ENCODE assay signal across 11 cellular contexts in genomic region chr1:220544901-220545303, GRCh38. TPM values are rescaled to one million over a fixed set of nuclear protein-coding genes. Genes with fewer than 3 reads are reported as not detected.
DNase-seq lines count a peak whose midpoint lies in the region; ATAC-seq and TF ChIP-seq lines count a peak whose summit lies in the region.
"Had no signal": no experiment of that assay in that cellular context is flagged by ENCODE, and none has a peak within 500 bp of the region (broad histone marks: within the 10 kb centered on the region; RNA-seq: fewer than 3 reads in every experiment).

No MANE protein-coding gene starts in this region.

- no peak overlapping the region for H4K8ac ChIP-seq in mesendoderm (ENCODE audit: low read depth, low read length)

- no peak overlapping the region for H2AK5ac ChIP-seq in mesendoderm (ENCODE audit: low read length)

- no CpG with 5 or more reads among the region's 3 CpGs for WGBS in mesendoderm (ENCODE audit: extremely low coverage, insufficient coverage, low lambda C conversion rate)

- no peak for ATAC-seq in HG02610 (IDR thresholded peaks at IDR 0.05; ENCODE audit: unreplicated experiment)
- no peak for ATAC-seq in GM19328 (IDR thresholded peaks at IDR 0.05; ENCODE audit: unreplicated experiment)

- no peak overlapping the region for H2BK120ac ChIP-seq in mesendoderm (ENCODE audit: low read depth, low read length)

- H2BK5ac ChIP-seq in mesendoderm (ENCODE audit: low read length): no peak overlapping the region

- H3K79me2 ChIP-seq in mesendoderm (ENCODE audit: control insufficient read depth, insufficient read depth, low read length): peaks cover 36% of the 10 kb centered on the region

- H3K18ac ChIP-seq in mesendoderm (ENCODE audit: low read length): no peak overlapping the region

- H3K4me2 ChIP-seq in mesendoderm (ENCODE audit: low read length): no peak overlapping the region

- no peak overlapping the region for H3K4me3 ChIP-seq in brain microvascular endothelial cell (ENCODE audit: low read depth, low read length)
- no peak overlapping the region for H3K4me3 ChIP-seq in mesendoderm (ENCODE audit: low read length)
- H3K4me3 ChIP-seq: dorsolateral prefrontal cortex, SK-N-MC had no signal

- H4K5ac ChIP-seq in mesendoderm (ENCODE audit: low read length): no peak overlapping the region

- no peaks in the 10 kb centered on the region for H3K36me3 ChIP-seq in brain microvascular endothelial cell (replicated peaks)
- H3K36me3 ChIP-seq in mesendoderm (ENCODE audit: control insufficient read depth, insufficient read depth, low read length): no peaks in the 10 kb centered on the region

- no peaks in the 10 kb centered on the region for H3K27me3 ChIP-seq in brain microvascular endothelial cell (replicated peaks)
- H3K27me3 ChIP-seq in mesendoderm (ENCODE audit: insufficient read depth, low read length, poor library complexity): no peaks in the 10 kb centered on the region
- H3K27me3 ChIP-seq: dorsolateral prefrontal cortex had no signal

- in situ Hi-C loops in brain microvascular endothelial cell (cut with HindIII; ENCODE audit: low pct_ligation_motif_present, low sequenced_read_pairs): no loop called here

- peaks cover 11% of the 10 kb centered on the region for H3K79me1 ChIP-seq in mesendoderm (ENCODE audit: low read length)

- TF ChIP-seq CTCF in brain microvascular endothelial cell (IDR thresholded peaks at IDR 0.05; ENCODE audit: low read depth, low read length, missing control alignments): peak; percentile 52

- H3K23ac ChIP-seq in mesendoderm (ENCODE audit: low read length): no peak overlapping the region

- no peak overlapping the region for H3K4ac ChIP-seq in mesendoderm (ENCODE audit: low read depth, low read length)

- peak; percentile 91 for DNase-seq in DMS79 treated with DMSO at 0.1 percent for 48 hours (lab: John Stamatoyannopoulos, UW)
- DNase-seq in HT1080 (ENCODE audit: low read depth): peak; percentile 21
- DNase-seq in brain microvascular endothelial cell: no peak
- peak; percentile 89 for DNase-seq in mesendoderm
- no peak for DNase-seq in NCI-H1417 (lab: John Stamatoyannopoulos, UW)
- DNase-seq in activated effector memory CD4-positive, alpha-beta T cell treated with Interleukin-2 at 50 U/mL for 16 hours: no peak
- DNase-seq: dorsolateral prefrontal cortex, HCEC 1CT had no signal

- H3K56ac ChIP-seq in mesendoderm (ENCODE audit: low read length): no peak overlapping the region

- H3K9ac ChIP-seq in mesendoderm (ENCODE audit: low read length): no peak overlapping the region

- H3K27ac ChIP-seq in brain microvascular endothelial cell: no peak overlapping the region
- H3K27ac ChIP-seq in mesendoderm (ENCODE audit: low read depth, low read length): no peak overlapping the region
- H3K27ac ChIP-seq: dorsolateral prefrontal cortex, SK-N-MC had no signal

- H3K4me1 ChIP-seq in mesendoderm (ENCODE audit: control insufficient read depth, low read depth, low read length): peaks cover 10% of the 10 kb centered on the region

- no peak overlapping the region for H2BK15ac ChIP-seq in mesendoderm (replicated peaks; ENCODE audit: low read depth)

RNA-seq across cellular contexts. Expression of gene MARK1, which starts 17.0 kb away (rescaled TPM):
- 2.0 and 3.1 TPM in 2 replicates for total RNA-seq in HT1080 (2014; rRNA removed; shearing (Covaris generic))
- 4.3 and 5.1 TPM in 2 replicates for polyA plus RNA-seq in HT1080 (2015; cell fraction: cytosol; rRNA removed)
- 3.4 and 4.2 TPM in 2 replicates for polyA plus RNA-seq in HT1080 (2015; cell fraction: nucleus; rRNA removed)
- polyA plus RNA-seq in mesendoderm (2013, experiment 1 of 2): 10.8 TPM
- 12.0 TPM for polyA plus RNA-seq in mesendoderm (2013, experiment 2 of 2)

Comparison
In these comparisons a context has a peak if more than half of its experiments do, and no peak if none do; other contexts are left out.
1. DNase-seq: peak in DMS79 treated with DMSO at 0.1 percent for 48 hours (single experiment), HT1080 (single experiment) and mesendoderm (single experiment); none in brain microvascular endothelial cell (single experiment), NCI-H1417 (0 of 3) and activated effector memory CD4-positive, alpha-beta T cell treated with Interleukin-2 at 50 U/mL for 16 hours (single experiment).